In the genomic region with DNA sequence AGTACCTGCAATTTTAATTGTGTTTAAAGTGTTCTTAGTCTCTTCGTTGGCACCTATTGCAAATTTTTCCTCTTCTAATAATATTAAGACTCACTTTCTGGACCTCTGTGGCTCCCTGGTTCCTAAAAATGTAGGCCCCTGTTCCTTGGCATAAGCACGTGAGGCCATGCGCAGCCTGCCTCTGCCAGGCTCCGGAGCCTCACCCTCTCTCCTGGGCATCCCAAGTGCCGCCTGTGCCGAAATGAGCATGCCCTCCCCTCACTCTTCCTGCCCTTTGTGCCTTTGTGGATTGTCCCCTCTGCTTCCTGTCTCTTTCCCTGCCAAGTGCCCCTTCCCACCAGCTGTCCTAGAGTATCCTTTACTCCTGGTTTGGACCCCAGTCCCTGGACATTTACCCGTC, we compare ENCODE assay signal across 18 cellular contexts.
"Had no signal": no experiment of that assay in that cellular context is flagged by ENCODE, and none has a peak within 500 bp of the region (broad histone marks: within the 10 kb centered on the region; RNA-seq: fewer than 3 reads in every experiment).

No MANE protein-coding gene starts in this region.

- H3K27me3 Mint-ChIP-seq: activated CD4-positive, alpha-beta memory T cell treated with anti-CD3 and anti-CD28 coated beads, Interleukin-2, amount 10 ng/mL, durations not matched to agents 7 days and 5 days had no signal

- H3K9me3 ChIP-seq: ascending aorta, breast epithelium, gastroesophageal sphincter, mucosa of descending colon, prostate gland, SJSA1, transverse colon had no signal

- H3K4me1 ChIP-seq: breast epithelium, prostate gland had no signal

- H3K27ac Mint-ChIP-seq: activated CD4-positive, alpha-beta memory T cell treated with anti-CD3 and anti-CD28 coated beads, Interleukin-2, amount 10 ng/mL, durations not matched to agents 7 days and 5 days; nephron had no signal

- H3K4me3 ChIP-seq: ascending aorta, breast epithelium, gastroesophageal sphincter, mucosa of descending colon, prostate gland, SJSA1, skin epidermis, transverse colon had no signal

- H3K36me3 ChIP-seq: ascending aorta, breast epithelium, gastroesophageal sphincter, prostate gland, SJSA1, transverse colon had no signal

- H3K27me3 ChIP-seq: ascending aorta, breast epithelium, gastroesophageal sphincter, SJSA1, transverse colon had no signal

- DNase-seq: activated CD4-positive, alpha-beta memory T cell treated with anti-CD3 and anti-CD28 coated beads, Interleukin-2, amount 10 ng/mL, durations not matched to agents 7 days and 5 days; activated gamma-delta T cell; activated T-cell treated with anti-CD3 and anti-CD28 coated beads, Interleukin-2, amount 50 U/mL, for 48 hours; islet precursor cell; mucosa of descending colon; right cardiac atrium; stimulated activated CD4-positive, alpha-beta T cell treated with anti-CD3 and anti-CD28 coated beads, Interleukin-15, amount 100 ng/mL, for 24 hours; stimulated activated CD4-positive, alpha-beta T cell treated with anti-CD3 and anti-CD28 coated beads, Interleukin-4, amount 100 ng/mL, for 1 hour; stimulated activated naive CD4-positive, alpha-beta T cell; T-helper 9 cell; transverse colon had no signal

- H3K27ac ChIP-seq: ascending aorta, breast epithelium, gastroesophageal sphincter, prostate gland, SJSA1, skin epidermis, transverse colon had no signal

- H3K9me3 Mint-ChIP-seq: activated CD4-positive, alpha-beta memory T cell treated with anti-CD3 and anti-CD28 coated beads, Interleukin-2, amount 10 ng/mL, durations not matched to agents 7 days and 5 days; nephron had no signal

- H3K4me3 Mint-ChIP-seq: activated CD4-positive, alpha-beta memory T cell treated with anti-CD3 and anti-CD28 coated beads, Interleukin-2, amount 10 ng/mL, durations not matched to agents 7 days and 5 days; nephron had no signal
